In genomic region chr20:8812818-8813217, GRCh38 we compare ENCODE assay signal across 12 cellular contexts.
DNase-seq lines count a peak whose midpoint lies in the region; ATAC-seq and TF ChIP-seq lines count a peak whose summit lies in the region.
"Had no signal": no experiment of that assay in that cellular context is flagged by ENCODE, and none has a peak within 500 bp of the region (broad histone marks: within the 10 kb centered on the region; RNA-seq: fewer than 3 reads in every experiment).

No MANE protein-coding gene starts in this region.

- no peaks in the 10 kb centered on the region for H3K9me3 ChIP-seq in neural cell (ENCODE audit: low read length)

- no peaks in the 10 kb centered on the region for H4K20me1 ChIP-seq in neural cell (ENCODE audit: insufficient read depth)

- TF ChIP-seq CTCF in neural cell (IDR thresholded peaks at IDR 0.05; ENCODE audit: poor library complexity, severe bottlenecking): no peak

- no peaks in the 10 kb centered on the region for H3K27me3 ChIP-seq in neural cell (ENCODE audit: insufficient read depth, low read depth, low read length)
- H3K27me3 ChIP-seq: brain microvascular endothelial cell had no signal

- H3K4me3 ChIP-seq in neural cell (ENCODE audit: low read length): no peak overlapping the region

- CTCF ChIA-PET in activated CD4-positive, alpha-beta memory T cell treated with anti-CD3 and anti-CD28 coated beads for 36 hours (lab: Charles Lee): no interaction called here

- H3F3A ChIP-seq in neural cell (ENCODE audit: insufficient read depth, low read length, poor library complexity, severe bottlenecking): no peaks in the 10 kb centered on the region

- TF ChIP-seq EP300 in neural cell (conservative IDR thresholded peaks at IDR 0.05; ENCODE audit: poor library complexity, severe bottlenecking): no peak

- H3K4me3 Mint-ChIP-seq in activated CD4-positive, alpha-beta memory T cell treated with anti-CD3 and anti-CD28 coated beads for 36 hours: no peak overlapping the region
- H3K4me3 Mint-ChIP-seq: activated T-helper 1 cell treated with anti-CD3 and anti-CD28 coated beads, Interleukin-12 subunit alpha, Interleukin-12 subunit beta, Interleukin-2, Interleukin-4 antibody, amounts not matched to agents 30 ng/mL and 10 ng/mL and 1 ng/mL, durations not matched to agents 14 hours and 24 hours and 36 hours; neural crest cell had no signal

- H3K36me3 ChIP-seq in neural cell (ENCODE audit: insufficient read depth, low read length): no peaks in the 10 kb centered on the region
- H3K36me3 ChIP-seq: brain microvascular endothelial cell had no signal

- H3K9ac ChIP-seq in neural cell (ENCODE audit: low read length): no peak overlapping the region

- DNase-seq in ELF-1 (ENCODE audit: low read depth, low spot score): peak; percentile 28
- peak; percentile 77 for DNase-seq in NCI-H2227 (lab: John Stamatoyannopoulos, UW; ENCODE audit: unreplicated experiment)
- no peak for DNase-seq in activated CD4-positive, alpha-beta T cell treated with anti-CD3 and anti-CD28 coated beads for 1 hour
- DNase-seq in activated CD4-positive, alpha-beta memory T cell treated with anti-CD3 and anti-CD28 coated beads for 36 hours: no peak
- DNase-seq: brain microvascular endothelial cell, NCI-H226 had no signal

- no peaks in the 10 kb centered on the region for H3K9me3 Mint-ChIP-seq in activated CD4-positive, alpha-beta memory T cell treated with anti-CD3 and anti-CD28 coated beads for 36 hours
- H3K9me3 Mint-ChIP-seq: activated T-helper 1 cell treated with anti-CD3 and anti-CD28 coated beads, Interleukin-12 subunit alpha, Interleukin-12 subunit beta, Interleukin-2, Interleukin-4 antibody, amounts not matched to agents 30 ng/mL and 10 ng/mL and 1 ng/mL, durations not matched to agents 14 hours and 24 hours and 36 hours; neural crest cell had no signal

- ATAC-seq in esophagus mucosa: peak; percentile 48
- no peak for ATAC-seq in activated CD4-positive, CD25-positive, alpha-beta regulatory T cell treated with anti-CD3 and anti-CD28 coated beads, Interleukin-2, amount 50 U/mL, for 24 hours
- no peak for ATAC-seq in HG02852 (IDR thresholded peaks at IDR 0.05; ENCODE audit: unreplicated experiment)

- no peaks in the 10 kb centered on the region for H3K27me3 Mint-ChIP-seq in activated CD4-positive, alpha-beta memory T cell treated with anti-CD3 and anti-CD28 coated beads for 36 hours

- H2AFZ ChIP-seq in neural cell (ENCODE audit: low read depth, low read length): no peak overlapping the region

- no peak overlapping the region for H3K4me2 ChIP-seq in neural cell (ENCODE audit: low read length)

- no peak overlapping the region for H3K27ac ChIP-seq in neural cell (ENCODE audit: low read length)
- H3K27ac ChIP-seq: brain microvascular endothelial cell had no signal

- POLR2A ChIA-PET in activated CD4-positive, alpha-beta memory T cell treated with anti-CD3 and anti-CD28 coated beads for 36 hours (lab: Charles Lee): no interaction called here

- intact Hi-C loops in activated CD4-positive, alpha-beta memory T cell treated with anti-CD3 and anti-CD28 coated beads for 36 hours (cut with micrococcal nuclease): no loop called here

- no peak for TF ChIP-seq RAD21 in neural cell (conservative IDR thresholded peaks at IDR 0.05)

- no peak overlapping the region for H3K27ac Mint-ChIP-seq in activated CD4-positive, alpha-beta memory T cell treated with anti-CD3 and anti-CD28 coated beads for 36 hours
- H3K27ac Mint-ChIP-seq: activated T-helper 1 cell treated with anti-CD3 and anti-CD28 coated beads, Interleukin-12 subunit alpha, Interleukin-12 subunit beta, Interleukin-2, Interleukin-4 antibody, amounts not matched to agents 30 ng/mL and 10 ng/mL and 1 ng/mL, durations not matched to agents 14 hours and 24 hours and 36 hours had no signal

- no peaks in the 10 kb centered on the region for H3K79me2 ChIP-seq in neural cell (replicated peaks; ENCODE audit: insufficient read depth, low read length)

- no peaks in the 10 kb centered on the region for H3K9me2 ChIP-seq in neural cell (ENCODE audit: insufficient read depth, low read length)

- no peaks in the 10 kb centered on the region for H3K4me1 Mint-ChIP-seq in activated CD4-positive, alpha-beta memory T cell treated with anti-CD3 and anti-CD28 coated beads for 36 hours (ENCODE audit: low read depth)
- H3K4me1 Mint-ChIP-seq: neural crest cell had no signal

- no peaks in the 10 kb centered on the region for H3K36me3 Mint-ChIP-seq in activated CD4-positive, alpha-beta memory T cell treated with anti-CD3 and anti-CD28 coated beads for 36 hours

TF ChIP-seq in neural cell, 6 proteins besides CTCF, POLR2A, EP300 and RAD21:
- TF ChIP-seq POLR2AphosphoS5 (IDR thresholded peaks at IDR 0.05): peak; percentile 69
- peak; percentile 19 for TF ChIP-seq REST (IDR thresholded peaks at IDR 0.05; ENCODE audit: borderline replicate concordance)
- TF ChIP-seq EZH2 (IDR thresholded peaks at IDR 0.05; ENCODE audit: borderline replicate concordance, insufficient read depth, low read length, poor library complexity, severe bottlenecking): no peak
- no peak for TF ChIP-seq TAF1 (IDR thresholded peaks at IDR 0.05; ENCODE audit: low read depth)

Comparison
In these comparisons a context has a peak if more than half of its experiments do, and no peak if none do; other contexts are left out.
1. DNase-seq: peak in ELF-1 (single experiment) and NCI-H2227 (single experiment); none in activated CD4-positive, alpha-beta T cell treated with anti-CD3 and anti-CD28 coated beads for 1 hour (single experiment) and activated CD4-positive, alpha-beta memory T cell treated with anti-CD3 and anti-CD28 coated beads for 36 hours (single experiment).